In the genomic region with DNA sequence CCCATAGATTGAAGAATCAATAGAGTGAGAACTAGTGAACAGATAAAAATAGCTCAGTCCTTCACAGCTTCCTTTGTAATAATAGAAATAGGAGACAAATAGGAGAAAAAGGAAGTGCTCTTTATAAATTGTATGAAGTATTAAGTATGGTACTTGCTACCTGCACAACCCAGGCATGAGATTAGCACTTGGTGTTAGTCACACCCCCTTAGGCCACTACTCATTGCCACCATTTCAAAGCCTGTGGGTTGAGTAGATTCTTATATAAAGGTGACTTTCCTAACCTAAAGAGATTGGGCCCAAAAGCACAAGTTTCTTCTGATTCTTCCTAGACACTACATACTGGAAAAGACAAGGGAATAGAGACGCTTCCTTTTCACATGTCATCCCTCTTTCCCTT, we compare ENCODE assay signal across 24 cellular contexts. TPM values are rescaled to one million over a fixed set of nuclear protein-coding genes. Genes with fewer than 3 reads are reported as not detected.
DNase-seq lines count a peak whose midpoint lies in the region; ATAC-seq and TF ChIP-seq lines count a peak whose summit lies in the region.
"Had no signal": no experiment of that assay in that cellular context is flagged by ENCODE, and none has a peak within 500 bp of the region (broad histone marks: within the 10 kb centered on the region; RNA-seq: fewer than 3 reads in every experiment).

No MANE protein-coding gene starts in this region.

- H3K9me3 ChIP-seq in esophagus muscularis mucosa (no peaks in the 10 kb centered on the region), gastrocnemius medialis (no peaks in the 10 kb centered on the region), aorta (ENCODE audit: control insufficient read depth, low read length) (no peaks in the 10 kb centered on the region), tibial nerve (no peaks in the 10 kb centered on the region)
- H3K9me3 ChIP-seq: HAP-1, right lobe of liver, transverse colon had no signal

- H3K4me1 Mint-ChIP-seq in natural killer cell treated with Interleukin-12 subunit alpha and Interleukin-12 subunit beta and Interleukin-15 and Interleukin-18, amount 100 ng/mL, for 72 hours (ENCODE audit: low read depth in 2 of 2) = peaks cover 21 to 37% of the 10 kb centered on the region in 2 donors
- peaks cover 4 to 11% of the 10 kb centered on the region in 2 donors for H3K4me1 Mint-ChIP-seq in natural killer cell

- TF ChIP-seq POLR2A in esophagus muscularis mucosa (IDR thresholded peaks at IDR 0.05; ENCODE audit: low read depth) (no peak), gastrocnemius medialis (IDR thresholded peaks at IDR 0.05) (no peak), tibial nerve (IDR thresholded peaks at IDR 0.05) (no peak)

- no peaks in the 10 kb centered on the region for H3K36me3 Mint-ChIP-seq in natural killer cell treated with Interleukin-12 subunit alpha and Interleukin-12 subunit beta and Interleukin-15 and Interleukin-18, amount 100 ng/mL, for 72 hours
- H3K36me3 Mint-ChIP-seq in natural killer cell = no peaks in the 10 kb centered on the region

- no peaks in the 10 kb centered on the region for H3K27me3 Mint-ChIP-seq in natural killer cell treated with Interleukin-12 subunit alpha and Interleukin-12 subunit beta and Interleukin-15 and Interleukin-18, amount 100 ng/mL, for 72 hours
- H3K27me3 Mint-ChIP-seq in natural killer cell (ENCODE audit: low read depth in 2 of 2) = no peaks in the 10 kb centered on the region
- H3K27me3 Mint-ChIP-seq: activated B cell treated with CpG ODN at 0.5 μM for 24 hours, brain had no signal

- H3K27ac ChIP-seq in esophagus muscularis mucosa (replicated peaks in 1 of 4) = peak overlapping the region; percentile 18 to 54 (median 45)
- peak overlapping the region; percentile 52 to 66 (median 56) for H3K27ac ChIP-seq in gastrocnemius medialis
- H3K27ac ChIP-seq in aorta (ENCODE audit: low read depth in 1 of 2, low read length in 2 of 2) = peak overlapping the region; percentile 25 to 43
- peak overlapping the region in 2 of 4 donors; percentile 46 to 50 for H3K27ac ChIP-seq in tibial nerve

- TF ChIP-seq EP300 in esophagus muscularis mucosa (IDR thresholded peaks at IDR 0.05) (no peak), tibial nerve (IDR thresholded peaks at IDR 0.05) (no peak)

- intact Hi-C loops in natural killer cell (cut with micrococcal nuclease) (no loop called here), esophagus muscularis mucosa (cut with DNase I) (no loop called here), gastrocnemius medialis (cut with DNase I; ENCODE audit: low total_unique reads) (no loop called here), aorta (cut with DNase I) (loop anchor here in 1 of 2 donors (10.0 kb wide), 1 partner anchor 55 kb away; no protein-coding TSS in a partner anchor)

- no peak overlapping the region for H3K4me3 Mint-ChIP-seq in natural killer cell treated with Interleukin-12 subunit alpha and Interleukin-12 subunit beta and Interleukin-15 and Interleukin-18, amount 100 ng/mL, for 72 hours
- no peak overlapping the region for H3K4me3 Mint-ChIP-seq in natural killer cell
- H3K4me3 Mint-ChIP-seq: activated B cell treated with CpG ODN at 0.5 μM for 24 hours; activated T-cell treated with anti-CD3 and anti-CD28 coated beads, Interleukin-2, amount 50 U/mL, for 72 hours; brain; neural crest cell had no signal

- ATAC-seq in natural killer cell treated with Interleukin-12 subunit alpha and Interleukin-12 subunit beta and Interleukin-15 and Interleukin-18, amount 100 ng/mL, for 72 hours = no peak
- no peak for ATAC-seq in natural killer cell
- no peak for ATAC-seq in gastrocnemius medialis
- no peak for ATAC-seq in aorta (ENCODE audit: low FRiP score)
- ATAC-seq: activated T-cell treated with anti-CD3 and anti-CD28 coated beads, Interleukin-2, amount 50 U/mL, for 72 hours had no signal

- in situ Hi-C loops in gastrocnemius medialis (cut with MboI; ENCODE audit: low sequenced_read_pairs in 4 of 4) = no loop called here

- H3K4me3 ChIP-seq in esophagus muscularis mucosa (no peak overlapping the region), gastrocnemius medialis (no peak overlapping the region), aorta (ENCODE audit: low read length in 2 of 2) (no peak overlapping the region), tibial nerve (no peak overlapping the region)
- H3K4me3 ChIP-seq: HAP-1, lung, right lobe of liver, transverse colon had no signal

- WGBS in esophagus muscularis mucosa = 81% methylated on average over 1 of the region's 1 CpG
- 88 to 91% methylated on average over 1 of the region's 1 CpG for WGBS in aorta, 2 donors
- WGBS in tibial nerve, 2 donors = 88 to 93% methylated on average over 1 of the region's 1 CpG

- TF ChIP-seq CTCF in natural killer cell (IDR thresholded peaks at IDR 0.05) = no peak
- TF ChIP-seq CTCF in esophagus muscularis mucosa (IDR thresholded peaks at IDR 0.05) = no peak
- TF ChIP-seq CTCF in gastrocnemius medialis (IDR thresholded peaks at IDR 0.05 in 4 of 5, conservative IDR thresholded peaks at IDR 0.05 in 1 of 5) = no peak
- no peak for TF ChIP-seq CTCF in tibial nerve (IDR thresholded peaks at IDR 0.05)

- no peaks in the 10 kb centered on the region for H3K9me3 Mint-ChIP-seq in natural killer cell treated with Interleukin-12 subunit alpha and Interleukin-12 subunit beta and Interleukin-15 and Interleukin-18, amount 100 ng/mL, for 72 hours
- H3K9me3 Mint-ChIP-seq in natural killer cell = no peaks in the 10 kb centered on the region
- H3K9me3 Mint-ChIP-seq: activated B cell treated with CpG ODN at 0.5 μM for 24 hours; activated T-cell treated with anti-CD3 and anti-CD28 coated beads, Interleukin-2, amount 50 U/mL, for 72 hours; neural crest cell had no signal

- peaks cover 0 to 8% (median under 1%) of the 10 kb centered on the region in 4 donors for H3K36me3 ChIP-seq in esophagus muscularis mucosa
- no peaks in the 10 kb centered on the region for H3K36me3 ChIP-seq in gastrocnemius medialis
- peaks cover 0 to 2% of the 10 kb centered on the region in 2 donors for H3K36me3 ChIP-seq in aorta (ENCODE audit: control insufficient read depth in 1 of 2, insufficient read depth in 2 of 2, low read length in 1 of 2)
- H3K36me3 ChIP-seq in tibial nerve = peaks cover 0 to 6% (median 0%) of the 10 kb centered on the region in 3 donors
- H3K36me3 ChIP-seq: right lobe of liver, transverse colon had no signal

- peaks cover 32 to 40% (median 37%) of the 10 kb centered on the region in 4 donors for H3K4me1 ChIP-seq in esophagus muscularis mucosa
- peaks cover 33 to 47% of the 10 kb centered on the region in 2 donors for H3K4me1 ChIP-seq in gastrocnemius medialis
- peaks cover 4 to 6% of the 10 kb centered on the region in 2 donors for H3K4me1 ChIP-seq in aorta (ENCODE audit: control insufficient read depth in 1 of 2, insufficient read depth in 2 of 2, low read length in 2 of 2)
- peaks cover 0 to 24% (median 9%) of the 10 kb centered on the region in 4 donors for H3K4me1 ChIP-seq in tibial nerve
- H3K4me1 ChIP-seq: HAP-1, right lobe of liver had no signal

- H3K27me3 ChIP-seq in esophagus muscularis mucosa = no peaks in the 10 kb centered on the region
- H3K27me3 ChIP-seq in gastrocnemius medialis = no peaks in the 10 kb centered on the region
- H3K27me3 ChIP-seq in aorta (ENCODE audit: control insufficient read depth in 1 of 2, insufficient read depth in 2 of 2, low read length in 1 of 2) = no peaks in the 10 kb centered on the region
- H3K27me3 ChIP-seq in tibial nerve = no peaks in the 10 kb centered on the region
- H3K27me3 ChIP-seq: right lobe of liver, transverse colon had no signal

- H3K27ac Mint-ChIP-seq in natural killer cell treated with Interleukin-12 subunit alpha and Interleukin-12 subunit beta and Interleukin-15 and Interleukin-18, amount 100 ng/mL, for 72 hours = peak overlapping the region; percentile 19 to 33
- no peak overlapping the region for H3K27ac Mint-ChIP-seq in natural killer cell
- H3K27ac Mint-ChIP-seq: activated B cell treated with CpG ODN at 0.5 μM for 24 hours; activated T-cell treated with anti-CD3 and anti-CD28 coated beads, Interleukin-2, amount 50 U/mL, for 72 hours had no signal

- DNase-seq in natural killer cell treated with Interleukin-12 subunit alpha and Interleukin-12 subunit beta and Interleukin-15 and Interleukin-18, amount 100 ng/mL, for 72 hours (ENCODE audit: low spot score) = no peak
- DNase-seq in natural killer cell (no peak), esophagus muscularis mucosa (ENCODE audit: extremely low spot score) (no peak), gastrocnemius medialis (no peak), aorta (no peak), NCI-H82 treated with DMSO at 0.1 percent for 48 hours (lab: John Stamatoyannopoulos, UW; ENCODE audit: unreplicated experiment) (no peak), tibial nerve (ENCODE audit: low spot score in 2 of 2) (no peak), cerebellar nuclear complex (lab: John Stamatoyannopoulos, UW) (no peak)
- DNase-seq: activated B cell treated with CpG ODN at 0.5 μM for 24 hours; activated naive CD4-positive, alpha-beta T cell; activated T-cell treated with anti-CD3 and anti-CD28 coated beads, Interleukin-2, amount 50 U/mL, for 72 hours; effector memory CD4-positive, alpha-beta T cell; NCI-H1105; NCI-H1930; NCI-H524 treated with DMSO at 0.1 percent for 48 hours; posterior cingulate gyrus; right lobe of liver; SHP77 treated with DMSO at 0.1 percent for 48 hours; stimulated activated naive CD4-positive, alpha-beta T cell; transverse colon had no signal

RNA-seq across cellular contexts. Expression of a gene that starts 37.7 kb away (rescaled TPM):
- 10 to 100 TPM; 29.0 to 81.6 TPM for total RNA-seq in natural killer cell treated with Interleukin-12 subunit alpha and Interleukin-12 subunit beta and Interleukin-15 and Interleukin-18, amount 100 ng/mL, for 72 hours
- total RNA-seq in natural killer cell = 10 to 100 TPM; 11.0 to 15.0 (median 11.7) TPM
- total RNA-seq in esophagus muscularis mucosa = 1 to 10 TPM; 3.3 to 7.5 (median 4.5) TPM
- total RNA-seq in gastrocnemius medialis = 1 to 10 TPM in 3 of 4 donors, under 1 TPM in 1; 0.39 to 3.6 (median 1.2) TPM
- total RNA-seq in aorta = 1 to 10 TPM; 4.5 to 5.1 TPM
- polyA plus RNA-seq in aorta = 1 to 10 TPM; 2.5 to 4.8 TPM
- total RNA-seq in tibial nerve = 1 to 10 TPM; 2.6 to 4.2 (median 3.5) TPM

Comparison
In these comparisons a context has a peak if more than half of its experiments do, and no peak if none do; other contexts are left out.
1. H3K27ac Mint-ChIP-seq: peak in natural killer cell treated with Interleukin-12 subunit alpha and Interleukin-12 subunit beta and Interleukin-15 and Interleukin-18, amount 100 ng/mL, for 72 hours (2 of 2); none in natural killer cell (0 of 2).